ENCODE assay signal across 30 cellular contexts in the genomic region with DNA sequence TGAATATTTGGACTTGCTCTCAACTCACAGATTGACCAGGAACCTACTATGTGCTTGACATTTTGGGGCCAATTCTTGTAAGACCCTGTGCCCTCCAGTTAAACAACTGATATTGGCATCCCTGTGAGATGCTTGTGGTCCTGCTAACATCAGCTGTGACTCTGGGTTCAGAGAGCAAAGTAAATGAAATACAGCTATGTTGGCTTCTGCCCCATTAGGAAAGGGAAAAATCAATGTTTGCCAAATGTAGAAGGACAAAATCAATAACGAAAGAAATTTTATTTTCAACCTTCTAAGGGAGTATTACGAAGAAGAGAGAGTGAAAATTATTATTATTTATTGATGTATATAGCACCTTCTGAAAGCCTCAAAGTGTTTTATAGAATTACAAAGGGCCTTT.
"Had no signal": no experiment of that assay in that cellular context is flagged by ENCODE, and none has a peak within 500 bp of the region (broad histone marks: within the 10 kb centered on the region; RNA-seq: fewer than 3 reads in every experiment).

No MANE protein-coding gene starts in this region.

- H3K9me3 ChIP-seq: ovary, psoas muscle, spleen, stomach, suprapubic skin, testis, tibial artery, transverse colon, upper lobe of right lung, uterus had no signal

- DNase-seq: naive thymus-derived CD4-positive, alpha-beta T cell; natural killer cell; occipital lobe; ovary; psoas muscle; right cardiac atrium; spleen; stimulated activated CD4-positive, alpha-beta T cell treated with anti-CD3 and anti-CD28 coated beads, Interleukin-12 subunit alpha, Interleukin-12 subunit beta, amount 100 ng/mL, for 4 hours; stimulated activated CD4-positive, alpha-beta T cell treated with anti-CD3 and anti-CD28 coated beads, Interleukin-1b, Interleukin-23, amount 100 ng/mL, for 48 hours; stimulated activated CD4-positive, alpha-beta T cell treated with anti-CD3 and anti-CD28 coated beads, Interleukin-4, amount 100 ng/mL, for 24 hours; stimulated activated naive B cell treated with anti-CD40 and anti-IgM and Interleukin-4, amounts not matched to agents 10 μg/mL and 1 μg/mL and 100 μg/mL, for 72 hours; stimulated activated naive CD4-positive, alpha-beta T cell treated with Interleukin-2 at 50 U/mL for 16 hours; stomach; substantia nigra; testis; tibial artery; transverse colon; upper lobe of right lung; uterus had no signal

- H3K9ac ChIP-seq: neural progenitor cell, parathyroid adenoma had no signal

- H3K27me3 ChIP-seq: neural progenitor cell, ovary, stomach, suprapubic skin, testis, tibial artery, transverse colon, upper lobe of right lung, uterus had no signal

- H3K4me3 ChIP-seq: neural progenitor cell, ovary, psoas muscle, skin epidermis, smooth muscle cell, spleen, stomach, suprapubic skin, testis, tibial artery, transverse colon, upper lobe of right lung, uterus had no signal

- H3K4me1 ChIP-seq: neural progenitor cell, parathyroid adenoma, psoas muscle, stomach, suprapubic skin, testis, tibial artery, transverse colon, upper lobe of right lung, uterus had no signal

- H3K36me3 Mint-ChIP-seq: naive thymus-derived CD4-positive, alpha-beta T cell; natural killer cell; neural progenitor cell; stimulated activated effector memory CD8-positive, alpha-beta T cell treated with anti-CD3 and anti-CD28 coated beads, Interleukin-12 subunit alpha, Interleukin-12 subunit beta, amount 100 ng/mL, for 72 hours; stimulated activated naive B cell treated with anti-CD40 and anti-IgM and Interleukin-4, amounts not matched to agents 10 μg/mL and 1 μg/mL and 100 μg/mL, for 72 hours; type B pancreatic cell had no signal

- H2AFZ ChIP-seq: neural progenitor cell, parathyroid adenoma had no signal

- H3K27ac Mint-ChIP-seq: naive thymus-derived CD4-positive, alpha-beta T cell; natural killer cell; nephron; neural progenitor cell; progenitor cell of endocrine pancreas; stimulated activated effector memory CD8-positive, alpha-beta T cell treated with anti-CD3 and anti-CD28 coated beads, Interleukin-12 subunit alpha, Interleukin-12 subunit beta, amount 100 ng/mL, for 72 hours; stimulated activated naive B cell treated with anti-CD40 and anti-IgM and Interleukin-4, amounts not matched to agents 10 μg/mL and 1 μg/mL and 100 μg/mL, for 72 hours; stimulated activated naive CD8-positive, alpha-beta T cell treated with anti-CD3 and anti-CD28 coated beads, Interleukin-15, Interleukin-2, amounts not matched to agents 100 ng/mL and 50 ng/mL, for 24 hours; type B pancreatic cell had no signal

- H3K4me2 ChIP-seq: neural progenitor cell, smooth muscle cell had no signal

- ATAC-seq: naive thymus-derived CD4-positive, alpha-beta T cell; natural killer cell; psoas muscle; right cardiac atrium; sciatic nerve; stimulated activated effector memory CD8-positive, alpha-beta T cell treated with anti-CD3 and anti-CD28 coated beads, Interleukin-12 subunit alpha, Interleukin-12 subunit beta, amount 100 ng/mL, for 72 hours; stimulated activated naive B cell treated with anti-CD40 and anti-IgM and Interleukin-4, amounts not matched to agents 10 μg/mL and 1 μg/mL and 100 μg/mL, for 72 hours; upper lobe of right lung had no signal

- H3K4me3 Mint-ChIP-seq: naive thymus-derived CD4-positive, alpha-beta T cell; natural killer cell; nephron; neural progenitor cell; stimulated activated effector memory CD8-positive, alpha-beta T cell treated with anti-CD3 and anti-CD28 coated beads, Interleukin-12 subunit alpha, Interleukin-12 subunit beta, amount 100 ng/mL, for 72 hours; stimulated activated naive B cell treated with anti-CD40 and anti-IgM and Interleukin-4, amounts not matched to agents 10 μg/mL and 1 μg/mL and 100 μg/mL, for 72 hours; stimulated activated naive CD8-positive, alpha-beta T cell treated with anti-CD3 and anti-CD28 coated beads, Interleukin-15, Interleukin-2, amounts not matched to agents 100 ng/mL and 50 ng/mL, for 24 hours; type B pancreatic cell had no signal

- H3K4me1 Mint-ChIP-seq: natural killer cell, neural progenitor cell had no signal

- H3K79me2 ChIP-seq: parathyroid adenoma had no signal

- H3K9me3 Mint-ChIP-seq: naive thymus-derived CD4-positive, alpha-beta T cell; natural killer cell; nephron; neural progenitor cell; stimulated activated effector memory CD8-positive, alpha-beta T cell treated with anti-CD3 and anti-CD28 coated beads, Interleukin-12 subunit alpha, Interleukin-12 subunit beta, amount 100 ng/mL, for 72 hours; stimulated activated naive B cell treated with anti-CD40 and anti-IgM and Interleukin-4, amounts not matched to agents 10 μg/mL and 1 μg/mL and 100 μg/mL, for 72 hours; stimulated activated naive CD8-positive, alpha-beta T cell treated with anti-CD3 and anti-CD28 coated beads, Interleukin-15, Interleukin-2, amounts not matched to agents 100 ng/mL and 50 ng/mL, for 24 hours; type B pancreatic cell had no signal

- H3K36me3 ChIP-seq: neural progenitor cell, ovary, spleen, stomach, suprapubic skin, tibial artery, transverse colon, upper lobe of right lung, uterus had no signal

- H3K27ac ChIP-seq: neural progenitor cell, ovary, parathyroid adenoma, psoas muscle, skin epidermis, spleen, stomach, suprapubic skin, testis, tibial artery, transverse colon, upper lobe of right lung, uterus had no signal
